ENCODE assay signal across 18 cellular contexts in the genomic region with DNA sequence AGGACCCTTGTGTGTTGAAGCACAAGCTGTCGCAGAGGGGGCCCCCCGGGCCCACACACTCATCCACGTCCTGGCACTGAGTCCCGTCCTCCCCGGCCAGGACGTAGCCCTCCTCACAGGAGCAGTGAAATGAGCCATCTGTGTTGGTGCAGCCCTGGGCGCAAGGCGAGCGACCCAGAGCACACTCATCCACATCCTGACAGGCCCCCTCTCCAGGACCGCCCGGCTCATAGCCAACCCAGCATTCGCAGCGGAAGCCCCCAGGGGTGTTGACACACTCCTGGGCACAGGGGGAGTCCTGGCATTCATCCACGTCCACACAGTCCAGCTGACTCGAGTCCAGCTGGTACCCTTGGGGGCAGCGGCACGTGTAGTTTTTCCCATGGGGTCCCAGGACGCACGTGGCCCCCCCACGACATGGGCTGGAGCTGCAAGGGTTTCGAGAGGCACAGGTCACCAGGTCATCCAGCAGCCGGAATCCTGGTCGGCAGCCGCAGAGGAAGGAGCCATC. TPM values are rescaled to one million over a fixed set of nuclear protein-coding genes. Genes with fewer than 3 reads are reported as not detected.
DNase-seq lines count a peak whose midpoint lies in the region; ATAC-seq, FAIRE-seq and TF ChIP-seq lines count a peak whose summit lies in the region.
"Had no signal": no experiment of that assay in that cellular context is flagged by ENCODE, and none has a peak within 500 bp of the region (broad histone marks: within the 10 kb centered on the region; RNA-seq: fewer than 3 reads in every experiment).

No MANE protein-coding gene starts in this region.

- no peak overlapping the region for H2BK5ac ChIP-seq in H1 (ENCODE audit: low read depth, low read length)

- H3K27me3 Mint-ChIP-seq in activated CD4-positive, alpha-beta T cell treated with anti-CD3 and anti-CD28 coated beads, Interleukin-2, amount 10 ng/mL, durations not matched to agents 24 days and 14 days, result peaks cover 2% of the 10 kb centered on the region
- H3K27me3 Mint-ChIP-seq: activated B cell treated with CpG ODN at 0.5 μM for 24 hours; activated naive CD8-positive, alpha-beta T cell treated with anti-CD3 and anti-CD28 coated beads for 36 hours had no signal

- no peak overlapping the region for H3K56ac ChIP-seq in H1 (replicated peaks; ENCODE audit: insufficient read length, low read depth, low read length)

- no peak overlapping the region for H3K23ac ChIP-seq in H1 (ENCODE audit: insufficient read length)

- no peak overlapping the region for H3K18ac ChIP-seq in H1 (ENCODE audit: extremely low read depth, low read length)

- DNase-seq in H1 (ENCODE audit: low read depth in 1 of 2, low spot score in 2 of 2), result no peak
- DNase-seq in lung (ENCODE audit: low spot score), result no peak
- no peak for DNase-seq in spleen
- DNase-seq in activated naive CD4-positive, alpha-beta T cell treated with anti-CD3 and anti-CD28 coated beads, Interleukin-2, amount 50 U/mL, for 72 hours (ENCODE audit: low spot score in 2 of 2), result no peak
- DNase-seq in activated CD4-positive, alpha-beta T cell treated with anti-CD3 and anti-CD28 coated beads, Interleukin-2, amount 10 ng/mL, durations not matched to agents 24 days and 14 days, result no peak
- DNase-seq: activated B cell treated with CpG ODN at 0.5 μM for 24 hours; activated naive CD8-positive, alpha-beta T cell treated with anti-CD3 and anti-CD28 coated beads for 36 hours; NCI-H1436; occipital lobe; PC-9 had no signal

- 91% methylated on average over 24 of the region's 24 CpGs; no CpG with 5 or more reads in 1 of the 2 experiments for WGBS in H1 (ENCODE audit: extremely low coverage in 1 of 2, insufficient coverage in 1 of 2, insufficient read length in 1 of 2, insufficient replicate concordance in 2 of 2, low coverage in 1 of 2, low lambda C conversion rate in 2 of 2, missing lambda C conversion rate in 1 of 2), 2 experiments
- WGBS in lung, 2 donors, result 64 to 75% methylated on average over 22 to 24 of the region's 24 CpGs
- 65 to 74% (median 73%) methylated on average over 8 to 24 of the region's 24 CpGs for WGBS in spleen, 5 donors

- intact Hi-C loops in spleen (cut with DNase I; ENCODE audit: low total_unique reads), result no loop called here
- intact Hi-C loops in activated CD4-positive, alpha-beta T cell treated with anti-CD3 and anti-CD28 coated beads, Interleukin-2, amount 10 ng/mL, durations not matched to agents 24 days and 14 days (cut with micrococcal nuclease), result no loop called here

- H3K4me1 ChIP-seq in H1 (replicated peaks in 1 of 4; ENCODE audit: control insufficient read depth in 3 of 4, insufficient read depth in 4 of 4, low read length in 3 of 4) (peaks cover 0 to 7% (median 2%) of the 10 kb centered on the region in 4 experiments; a peak in 2 of 7 replicates), lung (ENCODE audit: control insufficient read depth in 2 of 2, insufficient read depth in 2 of 2, low read length in 2 of 2) (peaks cover 0 to 5% of the 10 kb centered on the region in 2 donors), spleen (peaks cover 5 to 83% (median 65%) of the 10 kb centered on the region in 6 donors)

- no peak overlapping the region for H3K4me2 ChIP-seq in H1 (ENCODE audit: insufficient read depth in 1 of 2, low read depth in 2 of 2, low read length in 2 of 2)
- H3K4me2 ChIP-seq: PC-9 had no signal

- H3K36me3 ChIP-seq in H1 (ENCODE audit: control insufficient read depth in 2 of 4, insufficient read depth in 4 of 4, low read length in 3 of 4) (no peaks in the 10 kb centered on the region), lung (ENCODE audit: control insufficient read depth in 2 of 2, insufficient read depth in 2 of 2, low read length in 2 of 2) (no peaks in the 10 kb centered on the region), spleen (peaks cover 0 to 21% (median 0%) of the 10 kb centered on the region in 6 donors)

- POLR2A ChIA-PET in H1 (lab: Charles Lee; ENCODE audit: partially characterized antibody), result no interaction called here

- TF ChIP-seq CTCF in GM12875 (IDR thresholded peaks at IDR 0.05; ENCODE audit: borderline replicate concordance, insufficient read depth, low read depth, low read length) (no peak), H1 (IDR thresholded peaks at IDR 0.05; ENCODE audit: control extremely low read depth in 1 of 3, insufficient read depth in 1 of 3, low read depth in 1 of 3, low read length in 3 of 3) (no peak), lung (IDR thresholded peaks at IDR 0.05; ENCODE audit: control extremely low read depth, extremely low read depth) (no peak), spleen (IDR thresholded peaks at IDR 0.05 in 8 of 11, conservative IDR thresholded peaks at IDR 0.05 in 3 of 11) (no peak)

- H3K9ac ChIP-seq in H1 (replicated peaks in 1 of 4; ENCODE audit: extremely low read depth in 1 of 4, low read depth in 3 of 4, low read length in 3 of 4), result no peak overlapping the region

- no peaks in the 10 kb centered on the region for H4K20me1 ChIP-seq in H1 (replicated peaks in 1 of 2; ENCODE audit: control insufficient read depth in 1 of 2, insufficient read depth in 2 of 2, low read length in 2 of 2)

- no peak overlapping the region for H3K4me3 Mint-ChIP-seq in activated CD4-positive, alpha-beta T cell treated with anti-CD3 and anti-CD28 coated beads, Interleukin-2, amount 10 ng/mL, durations not matched to agents 24 days and 14 days
- H3K4me3 Mint-ChIP-seq: activated B cell treated with CpG ODN at 0.5 μM for 24 hours; activated naive CD8-positive, alpha-beta T cell treated with anti-CD3 and anti-CD28 coated beads for 36 hours had no signal

- TF ChIP-seq POLR2A in H1 (IDR thresholded peaks at IDR 0.05; ENCODE audit: control extremely low read depth in 1 of 2, low read depth in 2 of 2, low read length in 2 of 2) (no peak), spleen (IDR thresholded peaks at IDR 0.05) (no peak)

- H3K9me3 Mint-ChIP-seq in activated naive CD4-positive, alpha-beta T cell treated with anti-CD3 and anti-CD28 coated beads, Interleukin-2, amount 50 U/mL, for 72 hours, result no peaks in the 10 kb centered on the region
- H3K9me3 Mint-ChIP-seq in activated CD4-positive, alpha-beta T cell treated with anti-CD3 and anti-CD28 coated beads, Interleukin-2, amount 10 ng/mL, durations not matched to agents 24 days and 14 days, result no peaks in the 10 kb centered on the region
- H3K9me3 Mint-ChIP-seq: activated B cell treated with CpG ODN at 0.5 μM for 24 hours; activated naive CD8-positive, alpha-beta T cell treated with anti-CD3 and anti-CD28 coated beads for 36 hours had no signal

- H3K27ac ChIP-seq in H1 (ENCODE audit: low read depth, low read length) (no peak overlapping the region), lung (ENCODE audit: low read depth in 1 of 2, low read length in 1 of 2) (peak overlapping the region; percentile 92 to 95), spleen (peak overlapping the region in 7 of 8 donors; percentile 81 to 96 (median 85))
- H3K27ac ChIP-seq: HL-60, PC-9 had no signal

- H2BK20ac ChIP-seq in H1 (ENCODE audit: low read length), result no peak overlapping the region

- H2BK12ac ChIP-seq in H1 (ENCODE audit: low read depth, low read length), result no peak overlapping the region

- no peak overlapping the region; the same call in 1 of the 2 replicates for H2BK15ac ChIP-seq in H1 (ENCODE audit: low read length)

- no peaks in the 10 kb centered on the region for H3K79me2 ChIP-seq in H1 (ENCODE audit: control insufficient read depth in 1 of 2, insufficient read depth in 2 of 2, low read length in 2 of 2)

- H4K5ac ChIP-seq in H1 (ENCODE audit: insufficient read length, low read depth, low read length), result no peak overlapping the region

- H2BK120ac ChIP-seq in H1 (replicated peaks; ENCODE audit: low read depth, low read length), result no peak overlapping the region

- no peak for ATAC-seq in lung (ENCODE audit: insufficient read depth, low FRiP score)
- ATAC-seq in activated naive CD4-positive, alpha-beta T cell treated with anti-CD3 and anti-CD28 coated beads, Interleukin-2, amount 50 U/mL, for 72 hours, result no peak
- no peak for ATAC-seq in GM19397 (IDR thresholded peaks at IDR 0.05; ENCODE audit: unreplicated experiment)
- ATAC-seq in HG03039 (IDR thresholded peaks at IDR 0.05; ENCODE audit: unreplicated experiment), result no peak

- no peak for TF ChIP-seq EP300 in H1 (IDR thresholded peaks at IDR 0.05; ENCODE audit: borderline replicate concordance in 1 of 2, low read depth in 2 of 2, low read length in 2 of 2)

- no peak overlapping the region for H4K8ac ChIP-seq in H1 (ENCODE audit: extremely low read depth, insufficient read depth, low read length)

- H2AK5ac ChIP-seq in H1 (ENCODE audit: low read depth, low read length), result no peak overlapping the region; the same call in 1 of the 2 replicates

- H3K4me3 ChIP-seq in GM12875 (ENCODE audit: low read depth, low read length) (peak overlapping the region; percentile 46), H1 (ENCODE audit: extremely low read depth in 1 of 4, insufficient read depth in 2 of 4, low read depth in 3 of 4, low read length in 4 of 4) (no peak overlapping the region), lung (peak overlapping the region; percentile 53), spleen (peak overlapping the region; percentile 4 to 67 (median 32))
- H3K4me3 ChIP-seq: PC-9 had no signal

- no peak for FAIRE-seq in H1 (lab: Jason Lieb, UNC)

- no peak overlapping the region for H3K27ac Mint-ChIP-seq in activated naive CD4-positive, alpha-beta T cell treated with anti-CD3 and anti-CD28 coated beads, Interleukin-2, amount 50 U/mL, for 72 hours
- H3K27ac Mint-ChIP-seq in activated CD4-positive, alpha-beta T cell treated with anti-CD3 and anti-CD28 coated beads, Interleukin-2, amount 10 ng/mL, durations not matched to agents 24 days and 14 days, result no peak overlapping the region
- H3K27ac Mint-ChIP-seq: activated B cell treated with CpG ODN at 0.5 μM for 24 hours; activated naive CD8-positive, alpha-beta T cell treated with anti-CD3 and anti-CD28 coated beads for 36 hours had no signal

- CTCF ChIA-PET in H1 (lab: Charles Lee; ENCODE audit: partially characterized antibody), result interaction anchor here (1.4 to 2.1 kb wide), 2 partner anchors 22 to 81 kb away, joined by 3 to 6 read pairs; no protein-coding TSS in a partner anchor

- no peaks in the 10 kb centered on the region for H3K36me3 Mint-ChIP-seq in activated naive CD4-positive, alpha-beta T cell treated with anti-CD3 and anti-CD28 coated beads, Interleukin-2, amount 50 U/mL, for 72 hours
- H3K36me3 Mint-ChIP-seq in activated CD4-positive, alpha-beta T cell treated with anti-CD3 and anti-CD28 coated beads, Interleukin-2, amount 10 ng/mL, durations not matched to agents 24 days and 14 days (ENCODE audit: low read depth), result no peaks in the 10 kb centered on the region
- H3K36me3 Mint-ChIP-seq: activated naive CD8-positive, alpha-beta T cell treated with anti-CD3 and anti-CD28 coated beads for 36 hours had no signal

- H3K9me3 ChIP-seq in H1 (ENCODE audit: insufficient read depth in 2 of 2, low read depth in 1 of 2, low read length in 1 of 2) (no peaks in the 10 kb centered on the region), lung (ENCODE audit: control insufficient read depth in 2 of 2, insufficient read depth in 1 of 2, low read length in 1 of 2) (no peaks in the 10 kb centered on the region), spleen (no peaks in the 10 kb centered on the region)

- peak overlapping the region; percentile 22 for H4K91ac ChIP-seq in H1 (replicated peaks; ENCODE audit: insufficient read length, low read length)

- TF ChIP-seq RAD21 in H1 (IDR thresholded peaks at IDR 0.05 in 1 of 2, conservative IDR thresholded peaks at IDR 0.05 in 1 of 2; ENCODE audit: low read depth in 2 of 2, low read length in 2 of 2), result no peak

- no peak overlapping the region for H3K4ac ChIP-seq in H1 (replicated peaks; ENCODE audit: insufficient read length, low read depth, low read length)

- H3K27me3 ChIP-seq in H1 (replicated peaks in 1 of 4; ENCODE audit: control insufficient read depth in 3 of 4, extremely low read depth in 1 of 4, insufficient read depth in 3 of 4, low read length in 3 of 4) (no peaks in the 10 kb centered on the region), lung (ENCODE audit: control insufficient read depth, insufficient read depth) (no peaks in the 10 kb centered on the region), spleen (replicated peaks in 1 of 7) (no peaks in the 10 kb centered on the region)

- peaks cover 22% of the 10 kb centered on the region for H3K4me1 Mint-ChIP-seq in activated CD4-positive, alpha-beta T cell treated with anti-CD3 and anti-CD28 coated beads, Interleukin-2, amount 10 ng/mL, durations not matched to agents 24 days and 14 days
- H3K4me1 Mint-ChIP-seq: activated B cell treated with CpG ODN at 0.5 μM for 24 hours had no signal

- H3K14ac ChIP-seq in H1 (ENCODE audit: insufficient read length), result no peak overlapping the region

- H3K79me1 ChIP-seq in H1 (ENCODE audit: low read depth, low read length), result no peaks in the 10 kb centered on the region

- H2AFZ ChIP-seq in H1 (ENCODE audit: low read length), result no peak overlapping the region
- H2AFZ ChIP-seq: PC-9 had no signal

- no peaks in the 10 kb centered on the region for H3K23me2 ChIP-seq in H1 (ENCODE audit: low read depth, low read length)

RNA-seq across cellular contexts. Expression of a gene that starts 1.2 kb away (rescaled TPM):
- total RNA-seq in H1 (2021; fragmentation: NEBNext Ultra II Directional; extraction: Animal tissue kit (Norgen Biotek cat#: 25700)), result 0.07 TPM in 1 of 2 replicates, not detected in the other
- polyA plus RNA-seq in H1 (2011; rRNA removed) (under 0.01 and 0.02 TPM in 2 replicates), lung (100 to 1,000 TPM in 1 of 2 donors, 10 to 100 TPM in 1; 17.9 to 119 TPM), spleen (1 to 10 TPM; 4.1 to 6.0 (median 5.9) TPM)
- polyA plus RNA-seq in H1 (2011; cell fraction: cytosol; rRNA removed), result 0.01 TPM
- 0.03 TPM for polyA plus RNA-seq in H1 (2011; cell fraction: nucleus; rRNA removed)
- 0.03 to 0.04 TPM (median 0.03 TPM) in 3 of 4 replicates, not detected in the other for polyA plus RNA-seq in H1 (2012, experiment 1 of 2)
- not detected for polyA plus RNA-seq in H1 (2012, experiment 2 of 2)
- polyA plus RNA-seq in H1 (2013, experiment 1 of 2), result 0.08 TPM
- 0.07 TPM for polyA plus RNA-seq in H1 (2013, experiment 2 of 2)
- 0.02 and 0.03 TPM in 2 replicates for polyA minus RNA-seq in H1 (2011; rRNA and poly(A)+ RNA removed)
- polyA minus RNA-seq in H1 (2011; cell fraction: cytosol; rRNA and poly(A)+ RNA removed), result not detected
- polyA minus RNA-seq in H1 (2011; cell fraction: nucleus; rRNA and poly(A)+ RNA removed), result not detected
- total RNA-seq in lung (100 to 1,000 TPM; 133 to 239 TPM), spleen (100 to 1,000 TPM in 1 of 7 donors, 10 to 100 TPM in 6; 50.4 to 103 (median 75.4) TPM)
- under 1 TPM; 0.39 to 0.41 TPM for total RNA-seq in activated naive CD4-positive, alpha-beta T cell treated with anti-CD3 and anti-CD28 coated beads, Interleukin-2, amount 50 U/mL, for 72 hours
- total RNA-seq in activated CD4-positive, alpha-beta T cell treated with anti-CD3 and anti-CD28 coated beads, Interleukin-2, amount 10 ng/mL, durations not matched to agents 24 days and 14 days, result 1.5 and 1.7 TPM in 2 replicates
- total RNA-seq: activated B cell treated with CpG ODN at 0.5 μM for 24 hours, NCI-H460 had no signal

RNA-seq across cellular contexts. Expression of a gene that starts 35.4 kb away (rescaled TPM):
- total RNA-seq in H1 (2021; fragmentation: NEBNext Ultra II Directional; extraction: Animal tissue kit (Norgen Biotek cat#: 25700)), result 0.43 and 0.75 TPM in 2 replicates
- polyA plus RNA-seq in H1 (2011; rRNA removed) (0.21 and 0.46 TPM in 2 replicates), lung (10 to 100 TPM; 23.6 to 49.5 TPM), spleen (10 to 100 TPM in 1 of 3 donors, 1 to 10 TPM in 2; 7.2 to 11.6 (median 8.7) TPM)
- 0.28 TPM for polyA plus RNA-seq in H1 (2011; cell fraction: cytosol; rRNA removed)
- polyA plus RNA-seq in H1 (2011; cell fraction: nucleus; rRNA removed), result 0.68 TPM
- polyA plus RNA-seq in H1 (2012, experiment 1 of 2), result 0.16 to 0.40 TPM (median 0.22 TPM) in 4 replicates
- 0.31 TPM for polyA plus RNA-seq in H1 (2012, experiment 2 of 2)
- polyA plus RNA-seq in H1 (2013, experiment 1 of 2), result 0.36 TPM
- 0.33 TPM for polyA plus RNA-seq in H1 (2013, experiment 2 of 2)
- polyA minus RNA-seq in H1 (2011; rRNA and poly(A)+ RNA removed), result 0.12 and 0.19 TPM in 2 replicates
- polyA minus RNA-seq in H1 (2011; cell fraction: cytosol; rRNA and poly(A)+ RNA removed), result not detected
- 0.40 TPM for polyA minus RNA-seq in H1 (2011; cell fraction: nucleus; rRNA and poly(A)+ RNA removed)
- total RNA-seq in lung (100 to 1,000 TPM in 1 of 2 donors, 10 to 100 TPM in 1; 73.3 to 101 TPM), spleen (100 to 1,000 TPM in 2 of 7 donors, 10 to 100 TPM in 5; 47.6 to 255 (median 78.0) TPM)
- total RNA-seq in activated naive CD4-positive, alpha-beta T cell treated with anti-CD3 and anti-CD28 coated beads, Interleukin-2, amount 50 U/mL, for 72 hours, result not detected
- not detected in 2 replicates for total RNA-seq in activated CD4-positive, alpha-beta T cell treated with anti-CD3 and anti-CD28 coated beads, Interleukin-2, amount 10 ng/mL, durations not matched to agents 24 days and 14 days
- total RNA-seq: activated B cell treated with CpG ODN at 0.5 μM for 24 hours; activated naive CD8-positive, alpha-beta T cell treated with anti-CD3 and anti-CD28 coated beads for 36 hours had no signal

RNA-seq across cellular contexts. Expression of a gene that starts 49.8 kb away (rescaled TPM):
- total RNA-seq in H1 (2021; fragmentation: NEBNext Ultra II Directional; extraction: Animal tissue kit (Norgen Biotek cat#: 25700)), result not detected in 2 replicates
- polyA plus RNA-seq in H1 (2011; rRNA removed) (0.05 and 0.14 TPM in 2 replicates), lung (under 1 TPM in 1 of 2 donors, not detected in 1; 0.06 TPM), spleen (not detected)
- polyA plus RNA-seq in H1 (2011; cell fraction: cytosol; rRNA removed), result 0.08 TPM
- 0.10 TPM for polyA plus RNA-seq in H1 (2011; cell fraction: nucleus; rRNA removed)
- polyA plus RNA-seq in H1 (2012, experiment 1 of 2), result not detected in 4 replicates
- polyA plus RNA-seq in H1 (2012, experiment 2 of 2), result not detected
- not detected for polyA plus RNA-seq in H1 (2013, experiment 1 of 2)
- 0.04 TPM for polyA plus RNA-seq in H1 (2013, experiment 2 of 2)
- polyA minus RNA-seq in H1 (2011; rRNA and poly(A)+ RNA removed), result not detected in 2 replicates
- polyA minus RNA-seq in H1 (2011; cell fraction: cytosol; rRNA and poly(A)+ RNA removed), result not detected
- not detected for polyA minus RNA-seq in H1 (2011; cell fraction: nucleus; rRNA and poly(A)+ RNA removed)
- total RNA-seq in lung (not detected), spleen (not detected)
- not detected for total RNA-seq in activated naive CD4-positive, alpha-beta T cell treated with anti-CD3 and anti-CD28 coated beads, Interleukin-2, amount 50 U/mL, for 72 hours
- not detected in 2 replicates for total RNA-seq in activated CD4-positive, alpha-beta T cell treated with anti-CD3 and anti-CD28 coated beads, Interleukin-2, amount 10 ng/mL, durations not matched to agents 24 days and 14 days
- total RNA-seq: activated B cell treated with CpG ODN at 0.5 μM for 24 hours; activated naive CD8-positive, alpha-beta T cell treated with anti-CD3 and anti-CD28 coated beads for 36 hours; epithelial cell of proximal tubule; lower leg skin; NCI-H460; occipital lobe; PC-9 had no signal
- polyA plus RNA-seq: AG04450 had no signal

Comparison
In these comparisons a context has a peak if more than half of its experiments do, and no peak if none do; other contexts are left out.
1. H3K4me3 ChIP-seq: peak in GM12875 (single experiment), lung (single experiment) and spleen (8 of 8); none in H1 (0 of 4).
2. RNA of a gene that starts 1.2 kb away (total RNA-seq): 133 to 239 TPM in lung and 50.4 to 103 TPM in spleen; 1.5 to 1.7 TPM in activated CD4-positive, alpha-beta T cell treated with anti-CD3 and anti-CD28 coated beads, Interleukin-2, amount 10 ng/mL, durations not matched to agents 24 days and 14 days, 0.39 to 0.41 TPM in activated naive CD4-positive, alpha-beta T cell treated with anti-CD3 and anti-CD28 coated beads, Interleukin-2, amount 50 U/mL, for 72 hours and 0.07 TPM in H1; every median in the first group is over 10 times any median in the second.
3. RNA of a gene that starts 35.4 kb away (total RNA-seq): 73.3 to 101 TPM in lung and 47.6 to 255 TPM in spleen; 0.43 to 0.75 TPM in H1, not detected in activated naive CD4-positive, alpha-beta T cell treated with anti-CD3 and anti-CD28 coated beads, Interleukin-2, amount 50 U/mL, for 72 hours and not detected in activated CD4-positive, alpha-beta T cell treated with anti-CD3 and anti-CD28 coated beads, Interleukin-2, amount 10 ng/mL, durations not matched to agents 24 days and 14 days; every median in the first group is over 10 times any median in the second.